Comparison of ENCODE assay signal across 18 cellular contexts in genomic region chr14:21486640-21487087, GRCh38. TPM values are rescaled to one million over a fixed set of nuclear protein-coding genes. Genes with fewer than 3 reads are reported as not detected.
A peak's percentile ranks its signal among the peaks of the same experiment; 100 is the strongest.
DNase-seq lines count a peak whose midpoint lies in the region; ATAC-seq and TF ChIP-seq lines count a peak whose summit lies in the region.
"Had no signal": no experiment of that assay in that cellular context is flagged by ENCODE, and none has a peak within 500 bp of the region (broad histone marks: within the 10 kb centered on the region; RNA-seq: fewer than 3 reads in every experiment).

No MANE protein-coding gene starts in this region.

- no peaks in the 10 kb centered on the region for H3K27me3 ChIP-seq in adipocyte (replicated peaks; ENCODE audit: control insufficient read depth, insufficient read depth, low read length)
- H3K27me3 ChIP-seq: upper lobe of right lung had no signal

- no peak overlapping the region for H3K4me3 Mint-ChIP-seq in activated naive CD4-positive, alpha-beta T cell treated with anti-CD3 and anti-CD28 coated beads, Interleukin-2, amount 50 U/mL, for 24 hours
- no peak overlapping the region for H3K4me3 Mint-ChIP-seq in MCF 10A (ENCODE audit: unreplicated experiment)
- H3K4me3 Mint-ChIP-seq: nephron, T-cell had no signal

- H3K27me3 Mint-ChIP-seq in activated naive CD4-positive, alpha-beta T cell treated with anti-CD3 and anti-CD28 coated beads, Interleukin-2, amount 50 U/mL, for 24 hours: no peaks in the 10 kb centered on the region
- no peaks in the 10 kb centered on the region for H3K27me3 Mint-ChIP-seq in MCF 10A (ENCODE audit: insufficient read depth, unreplicated experiment)
- H3K27me3 Mint-ChIP-seq: T-cell had no signal

- no peaks in the 10 kb centered on the region for H3K9me3 Mint-ChIP-seq in activated naive CD4-positive, alpha-beta T cell treated with anti-CD3 and anti-CD28 coated beads, Interleukin-2, amount 50 U/mL, for 24 hours
- no peaks in the 10 kb centered on the region for H3K9me3 Mint-ChIP-seq in MCF 10A (ENCODE audit: unreplicated experiment)
- H3K9me3 Mint-ChIP-seq: nephron, T-cell had no signal

- no TSS peak for BruUV-seq in MCF 10A (replicated peaks; lab: Mats Ljungman, UMichigan)

- DNase-seq in activated naive CD4-positive, alpha-beta T cell treated with Interleukin-2 at 50 U/mL for 16 hours: no peak
- DNase-seq in adipocyte (ENCODE audit: low read depth) (peak; percentile 83), fibroblast of pulmonary artery (ENCODE audit: low read depth) (peak; percentile 52), MCF 10A (ENCODE audit: unreplicated experiment) (no peak), MV-4-11 (lab: John Stamatoyannopoulos, UW) (no peak)
- no peak for DNase-seq in activated T-cell treated with anti-CD3 and anti-CD28 coated beads, Interleukin-2, amount 50 U/mL, for 48 hours
- DNase-seq: glutamatergic neuron; lower lobe of right lung; NCI-H2029 treated with DMSO at 0.1 percent for 48 hours; NCI-H510A; retina; stimulated activated naive CD8-positive, alpha-beta T cell treated with anti-CD3 and anti-CD28 coated beads, Interleukin-15, Interleukin-2, amounts not matched to agents 100 U/mL and 50 U/mL, for 24 hours; T-cell; upper lobe of right lung had no signal

- peak overlapping the region; percentile 52 for H3K27ac Mint-ChIP-seq in activated naive CD4-positive, alpha-beta T cell treated with anti-CD3 and anti-CD28 coated beads, Interleukin-2, amount 50 U/mL, for 24 hours
- H3K27ac Mint-ChIP-seq in MCF 10A (ENCODE audit: low read depth, unreplicated experiment): no peak overlapping the region
- H3K27ac Mint-ChIP-seq: nephron, T-cell had no signal

- TF ChIP-seq CTCF in fibroblast of pulmonary artery (IDR thresholded peaks at IDR 0.05; ENCODE audit: low read length, missing control alignments) (no peak), MCF 10A (IDR thresholded peaks at IDR 0.05; ENCODE audit: unreplicated experiment) (no peak)

- H3K4me1 Mint-ChIP-seq in activated naive CD4-positive, alpha-beta T cell treated with anti-CD3 and anti-CD28 coated beads, Interleukin-2, amount 50 U/mL, for 24 hours: peaks cover 2% of the 10 kb centered on the region
- no peaks in the 10 kb centered on the region for H3K4me1 Mint-ChIP-seq in MCF 10A (ENCODE audit: insufficient read depth, unreplicated experiment)
- H3K4me1 Mint-ChIP-seq: nephron had no signal

- H3K9me3 ChIP-seq in adipocyte (ENCODE audit: control insufficient read depth, low read length): no peaks in the 10 kb centered on the region
- H3K9me3 ChIP-seq: A549, lower lobe of right lung, upper lobe of right lung had no signal

- H3K4me3 ChIP-seq in adipocyte (ENCODE audit: low read length) (peak overlapping the region; percentile 15), fibroblast of pulmonary artery (replicated peaks; ENCODE audit: low read depth, low read length) (no peak overlapping the region)
- H3K4me3 ChIP-seq: A549, lower lobe of right lung, upper lobe of right lung had no signal

- CTCF ChIA-PET in MCF 10A (lab: Yijun Ruan, JAX): interaction anchor here (2.2 to 2.8 kb wide), 2 partner anchors 9 to 11 kb away, joined by 19 to 28 read pairs; partner anchors contain the start of gene TOX4

- POLR2A ChIA-PET in MCF 10A (lab: Yijun Ruan, JAX): interaction anchor here (2.3 kb wide), 1 partner anchor 9 kb away, joined by 14 read pairs; the partner anchor contains the start of genes RAB2B and TOX4

- peaks cover 2% of the 10 kb centered on the region for H3K36me3 Mint-ChIP-seq in activated naive CD4-positive, alpha-beta T cell treated with anti-CD3 and anti-CD28 coated beads, Interleukin-2, amount 50 U/mL, for 24 hours
- H3K36me3 Mint-ChIP-seq in MCF 10A (ENCODE audit: insufficient read depth, unreplicated experiment): peaks cover 46% of the 10 kb centered on the region

- ATAC-seq in HG03025 (IDR thresholded peaks at IDR 0.05; ENCODE audit: low FRiP score, unreplicated experiment): no peak
- ATAC-seq: A549; lower lobe of right lung; stimulated activated naive CD8-positive, alpha-beta T cell treated with anti-CD3 and anti-CD28 coated beads, Interleukin-15, Interleukin-2, amounts not matched to agents 100 U/mL and 50 U/mL, for 24 hours; T-cell; upper lobe of right lung had no signal

- intact Hi-C loops in MCF 10A (cut with micrococcal nuclease): no loop called here

- no peak overlapping the region for H3K9ac ChIP-seq in adipocyte (ENCODE audit: low read length)

- H3K36me3 ChIP-seq in adipocyte (ENCODE audit: control insufficient read depth, insufficient read depth, low read length, severe bottlenecking): peaks cover 48% of the 10 kb centered on the region

- peaks cover 19% of the 10 kb centered on the region for H3K4me1 ChIP-seq in adipocyte (ENCODE audit: control insufficient read depth, insufficient read depth, low read length)
- H3K4me1 ChIP-seq: A549, lower lobe of right lung, upper lobe of right lung had no signal

RNA-seq across cellular contexts. Expression of gene TOX4, which starts 9.7 kb away (rescaled TPM):
- total RNA-seq in MCF 10A (2022): 84.1 and 105 TPM in 2 replicates

RNA-seq across cellular contexts. Expression of gene RAB2B, which starts 9.9 kb away (rescaled TPM):
- total RNA-seq in MCF 10A (2022): 22.8 and 23.3 TPM in 2 replicates

RNA-seq across cellular contexts. Expression of gene METTL3, which starts 24.5 kb away (rescaled TPM):
- 36.4 and 46.7 TPM in 2 replicates for total RNA-seq in MCF 10A (2022)

RNA-seq across cellular contexts. Expression of gene CHD8, which starts 30.7 kb away (rescaled TPM):
- 70.7 and 78.1 TPM in 2 replicates for total RNA-seq in MCF 10A (2022)

RNA-seq across cellular contexts. Expression of gene SALL2, which starts 39.5 kb away (rescaled TPM):
- 0.05 and 0.09 TPM in 2 replicates for total RNA-seq in MCF 10A (2022)

Comparison
In these comparisons a context has a peak if more than half of its experiments do, and no peak if none do; other contexts are left out.
1. DNase-seq: peak in adipocyte (single experiment) and fibroblast of pulmonary artery (single experiment); none in activated naive CD4-positive, alpha-beta T cell treated with Interleukin-2 at 50 U/mL for 16 hours (single experiment), activated T-cell treated with anti-CD3 and anti-CD28 coated beads, Interleukin-2, amount 50 U/mL, for 48 hours (0 of 2), MCF 10A (single experiment) and MV-4-11 (single experiment).